In the genomic region with DNA sequence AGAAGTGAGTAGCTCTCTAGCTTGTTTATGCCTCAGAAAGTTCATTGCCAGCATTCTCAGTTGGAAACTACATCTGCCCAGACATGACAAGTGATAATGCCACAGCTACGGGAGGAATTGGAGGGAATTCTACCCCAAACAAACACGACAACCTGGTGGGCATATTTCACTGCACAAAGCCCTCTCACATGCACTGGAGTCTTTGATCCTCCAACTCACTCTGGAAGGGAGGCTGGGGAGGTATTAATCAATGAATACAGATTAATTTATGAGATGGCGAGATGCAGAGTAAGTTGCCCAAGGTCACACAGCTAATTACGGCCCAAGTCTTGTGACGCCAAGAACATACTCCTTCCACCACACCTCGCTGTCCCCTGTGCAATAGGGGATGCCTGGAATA, we compare ENCODE assay signal across 7 cellular contexts.
"Had no signal": no experiment of that assay in that cellular context is flagged by ENCODE, and none has a peak within 500 bp of the region (broad histone marks: within the 10 kb centered on the region; RNA-seq: fewer than 3 reads in every experiment).

No MANE protein-coding gene starts in this region.

- ATAC-seq: HCT116, K562 had no signal

- DNase-seq: GM23248, GOT3, H7, HFFc6, IMR-90 had no signal

- H3K27ac Mint-ChIP-seq: HFFc6 had no signal

- H3K4me3 Mint-ChIP-seq: HFFc6 had no signal
